9 cellular contexts compared by ENCODE assay signal in the genomic region with DNA sequence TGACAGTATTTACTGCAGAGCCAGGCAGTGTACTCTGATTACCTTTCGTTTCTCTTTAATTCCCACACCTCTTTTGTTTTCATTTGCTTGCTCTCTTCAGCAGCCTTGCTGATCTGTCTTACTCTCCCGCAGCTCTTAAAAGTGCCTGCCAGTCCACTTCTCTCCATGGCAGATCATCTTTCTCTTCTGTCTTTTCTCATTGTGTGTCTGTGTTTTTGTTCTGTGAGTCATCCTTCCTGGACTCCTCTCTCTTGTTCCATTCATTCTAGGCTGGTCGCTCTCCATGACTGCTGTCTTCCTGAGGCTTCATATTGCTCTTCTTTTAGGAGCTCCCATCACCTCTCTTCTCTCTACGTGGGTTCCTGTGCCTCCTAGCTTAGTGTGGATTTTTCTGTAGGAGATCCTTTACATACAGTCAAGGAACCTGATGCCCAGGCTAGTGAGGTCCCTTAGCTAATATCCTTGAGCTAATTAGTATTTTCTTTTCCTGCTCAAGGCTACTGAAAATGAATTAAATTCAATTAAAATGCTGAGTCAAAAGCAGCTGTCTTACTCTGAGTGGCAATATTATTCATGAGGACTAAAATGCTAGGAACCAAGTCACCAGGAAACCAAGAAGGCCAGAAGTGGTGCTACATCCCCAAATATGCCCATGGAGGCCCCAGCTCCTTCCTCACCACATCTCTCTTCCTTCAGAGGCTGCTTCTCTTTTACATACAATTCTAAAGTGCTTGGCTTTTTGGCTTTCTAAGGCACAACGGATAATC.
DNase-seq lines count a peak whose midpoint lies in the region; ATAC-seq and TF ChIP-seq lines count a peak whose summit lies in the region.
"Had no signal": no experiment of that assay in that cellular context is flagged by ENCODE, and none has a peak within 500 bp of the region (broad histone marks: within the 10 kb centered on the region; RNA-seq: fewer than 3 reads in every experiment).

No MANE protein-coding gene starts in this region.

- ATAC-seq in left lung: peak; percentile 60
- ATAC-seq in GM19455 (IDR thresholded peaks at IDR 0.05; ENCODE audit: unreplicated experiment): no peak
- ATAC-seq in HG02571 (IDR thresholded peaks at IDR 0.05; ENCODE audit: unreplicated experiment): no peak
- no peak for ATAC-seq in HG03432 (IDR thresholded peaks at IDR 0.05; ENCODE audit: unreplicated experiment)
- no peak for ATAC-seq in HG03378 (IDR thresholded peaks at IDR 0.05; ENCODE audit: unreplicated experiment)

- H3K27me3 ChIP-seq in left lung: no peaks in the 10 kb centered on the region

- in situ Hi-C loops in Caki2 (cut with HindIII; ENCODE audit: low pct_unique_long_range_greater_than_20kb, low sequenced_read_pairs): no loop called here

- intact Hi-C loops in left lung (cut with DNase I): no loop called here

- no peak overlapping the region for H3K4me3 ChIP-seq in left lung

- DNase-seq in Caki2 (ENCODE audit: low read depth) (peak; percentile 77), M059J (ENCODE audit: low read depth) (peak; percentile 93), amniotic stem cell (lab: John Stamatoyannopoulos, UW) (peak; percentile 53), left lung (no peak)
- DNase-seq: stimulated activated CD4-positive, alpha-beta T cell treated with anti-CD3 and anti-CD28 coated beads, Interleukin-2, amount 100 ng/mL, for 24 hours had no signal

- no peak for TF ChIP-seq CTCF in left lung (IDR thresholded peaks at IDR 0.05)

- no peaks in the 10 kb centered on the region for H3K36me3 ChIP-seq in left lung

- H3K4me1 ChIP-seq in left lung: peaks cover 0 to 11% of the 10 kb centered on the region in 2 donors

- peak overlapping the region; percentile 2 to 33 for H3K27ac ChIP-seq in left lung

- no peaks in the 10 kb centered on the region for H3K9me3 ChIP-seq in left lung

Comparison
In these comparisons a context has a peak if more than half of its experiments do, and no peak if none do; other contexts are left out.
1. DNase-seq: peak in Caki2 (single experiment), M059J (single experiment) and amniotic stem cell (single experiment); none in left lung (0 of 2).